ENCODE assay signal across 20 cellular contexts in the genomic region with DNA sequence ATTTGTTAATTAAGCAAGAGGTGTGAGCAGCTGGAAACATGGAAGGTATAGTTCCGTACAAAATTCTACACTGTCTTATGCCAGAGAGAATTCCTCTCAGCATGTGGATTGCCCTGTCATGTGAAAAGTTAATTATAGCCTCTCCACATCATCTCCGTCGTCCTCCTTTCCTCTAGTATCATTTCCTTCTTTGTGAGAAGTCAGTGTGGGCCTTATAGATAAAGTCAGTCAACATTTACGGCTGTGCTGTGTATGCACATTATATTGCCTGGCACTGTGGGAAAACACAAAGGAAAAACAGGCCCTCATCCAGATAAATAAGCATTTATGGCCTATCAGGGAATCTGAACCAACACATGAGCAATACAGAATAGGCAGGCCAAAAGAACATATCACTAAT.
DNase-seq lines count a peak whose midpoint lies in the region; ATAC-seq, FAIRE-seq and TF ChIP-seq lines count a peak whose summit lies in the region.
"Had no signal": no experiment of that assay in that cellular context is flagged by ENCODE, and none has a peak within 500 bp of the region (broad histone marks: within the 10 kb centered on the region; RNA-seq: fewer than 3 reads in every experiment).

No MANE protein-coding gene starts in this region.

- intact Hi-C loops in endothelial cell of umbilical vein (cut with micrococcal nuclease) = loop anchor here (2.0 kb wide), 3 partner anchors 26 to 618 kb away; no protein-coding TSS in a partner anchor
- intact Hi-C loops in ascending aorta (cut with DNase I) = loop anchor here (2.0 kb wide), 1 partner anchor 964 kb away; no protein-coding TSS in a partner anchor
- intact Hi-C loops in natural killer cell (cut with micrococcal nuclease) = loop anchor here (5.0 kb wide), 1 partner anchor 879 kb away; no protein-coding TSS in a partner anchor

- no peak overlapping the region for H3K4me3 ChIP-seq in endothelial cell of umbilical vein (replicated peaks in 1 of 3; ENCODE audit: insufficient read depth in 1 of 3, low read depth in 1 of 3, low read length in 3 of 3)
- H3K4me3 ChIP-seq in ascending aorta = no peak overlapping the region
- H3K4me3 ChIP-seq: colonic mucosa, pancreas, SJCRH30 had no signal

- FAIRE-seq in endothelial cell of umbilical vein (lab: Jason Lieb, UNC) = no peak
- FAIRE-seq: pancreas, small intestine had no signal

- dilution Hi-C loops in endothelial cell of umbilical vein (cut with MboI; ENCODE audit: extremely low pct_ligation_motif_present, low sequenced_read_pairs) = loop anchor here (25.0 kb wide), 1 partner anchor 154 kb away; no protein-coding TSS in a partner anchor

- no peak for ATAC-seq in HG03342 (IDR thresholded peaks at IDR 0.05; ENCODE audit: unreplicated experiment)
- ATAC-seq in natural killer cell = no peak
- ATAC-seq: activated CD4-positive, alpha-beta T cell treated with anti-CD3 and anti-CD28 coated beads for 36 hours; foreskin keratinocyte; pancreas had no signal

- H3K79me2 ChIP-seq in endothelial cell of umbilical vein (ENCODE audit: control insufficient read depth, insufficient read depth, low read length) = no peaks in the 10 kb centered on the region

- no TSS peak for BruUV-seq in endothelial cell of umbilical vein (replicated peaks; lab: Mats Ljungman, UMichigan)

- CTCF ChIA-PET in endothelial cell of umbilical vein (lab: Charles Lee) = interaction anchor here (0.9 to 2.0 kb wide), 5 partner anchors 10 to 963 kb away, joined by 3 to 26 read pairs (median 4); no protein-coding TSS in a partner anchor

- H3K27me3 Mint-ChIP-seq in natural killer cell (ENCODE audit: low read depth in 2 of 2) = peaks cover 0 to 3% of the 10 kb centered on the region in 2 donors

- no peak overlapping the region for H3K27ac Mint-ChIP-seq in natural killer cell
- H3K27ac Mint-ChIP-seq: activated CD4-positive, alpha-beta T cell treated with anti-CD3 and anti-CD28 coated beads for 36 hours; activated naive CD4-positive, alpha-beta T cell treated with anti-CD3 and anti-CD28 coated beads for 36 hours; CD4-positive, alpha-beta T cell; T-helper 2 cell treated with Interferon-gamma antibody and Interleukin-4, amounts not matched to agents 5 μg/mL and 100 μg/mL, for 36 hours had no signal

- no peaks in the 10 kb centered on the region for H3K9me3 ChIP-seq in endothelial cell of umbilical vein (replicated peaks; ENCODE audit: control insufficient read depth, insufficient read depth, low read length)
- H3K9me3 ChIP-seq in ascending aorta = peaks cover 0 to 8% of the 10 kb centered on the region in 2 donors
- H3K9me3 ChIP-seq: colonic mucosa, pancreas had no signal

- TF ChIP-seq CTCF in 22Rv1 (IDR thresholded peaks at IDR 0.05) (no peak), endothelial cell of umbilical vein (IDR thresholded peaks at IDR 0.05; ENCODE audit: extremely low read depth in 1 of 2, insufficient read depth in 1 of 2, low read depth in 1 of 2, low read length in 2 of 2) (no peak), ascending aorta (IDR thresholded peaks at IDR 0.05) (no peak), natural killer cell (IDR thresholded peaks at IDR 0.05) (no peak)

- H3K9me3 Mint-ChIP-seq in natural killer cell = no peaks in the 10 kb centered on the region
- H3K9me3 Mint-ChIP-seq: T-helper 2 cell treated with Interferon-gamma antibody and Interleukin-4, amounts not matched to agents 5 μg/mL and 100 μg/mL, for 36 hours had no signal

- H3K9me1 ChIP-seq in endothelial cell of umbilical vein (replicated peaks; ENCODE audit: control insufficient read depth, extremely low read depth, insufficient read depth, low read length) = no peaks in the 10 kb centered on the region

- H3K36me3 ChIP-seq in endothelial cell of umbilical vein (ENCODE audit: control insufficient read depth in 2 of 2, extremely low read depth in 1 of 2, insufficient read depth in 2 of 2, low read length in 2 of 2) (no peaks in the 10 kb centered on the region), ascending aorta (no peaks in the 10 kb centered on the region)
- H3K36me3 ChIP-seq: colonic mucosa, pancreas, SJCRH30 had no signal

- POLR2A ChIA-PET in endothelial cell of umbilical vein (lab: Charles Lee) = no interaction called here

- H2AFZ ChIP-seq in endothelial cell of umbilical vein (ENCODE audit: low read depth, low read length) = peak overlapping the region; percentile 69

- DNase-seq in NCI-H1092 treated with DMSO at 0.1 percent for 48 hours (lab: John Stamatoyannopoulos, UW) (peak; percentile 91), NCI-H510A (lab: John Stamatoyannopoulos, UW) (peak; percentile 62), endothelial cell of umbilical vein (ENCODE audit: low read depth, low spot score) (peak; percentile 78), ascending aorta (ENCODE audit: low spot score in 2 of 2) (no peak), SW 1271 (lab: John Stamatoyannopoulos, UW) (no peak), natural killer cell (no peak)
- DNase-seq: activated CD4-positive, alpha-beta T cell treated with anti-CD3 and anti-CD28 coated beads for 36 hours; activated naive CD4-positive, alpha-beta T cell treated with anti-CD3 and anti-CD28 coated beads for 36 hours; CD4-positive, alpha-beta T cell; colonic mucosa; foreskin keratinocyte; H7; KG1; NCI-H1694 treated with DMSO at 0.1 percent for 48 hours; pancreas; small intestine had no signal

- H3K27ac ChIP-seq in 22Rv1 = peak overlapping the region; percentile 97
- H3K27ac ChIP-seq in endothelial cell of umbilical vein (ENCODE audit: insufficient read depth, low read depth, low read length) = no peak overlapping the region
- H3K27ac ChIP-seq in ascending aorta = no peak overlapping the region
- H3K27ac ChIP-seq: colonic mucosa, foreskin keratinocyte, pancreas, SJCRH30 had no signal

- H3K4me1 ChIP-seq in endothelial cell of umbilical vein (ENCODE audit: control insufficient read depth, extremely low read depth, insufficient read depth, low read length) = peaks cover 5% of the 10 kb centered on the region
- no peaks in the 10 kb centered on the region for H3K4me1 ChIP-seq in ascending aorta
- H3K4me1 ChIP-seq: colonic mucosa, foreskin keratinocyte had no signal

- no peak for TF ChIP-seq POLR2A in endothelial cell of umbilical vein (IDR thresholded peaks at IDR 0.05; ENCODE audit: low read depth, low read length)

- H3K4me2 ChIP-seq in endothelial cell of umbilical vein (ENCODE audit: insufficient read depth, low read length) = no peak overlapping the region

- no peak overlapping the region for H3K4me3 Mint-ChIP-seq in natural killer cell
- H3K4me3 Mint-ChIP-seq: activated CD4-positive, alpha-beta T cell treated with anti-CD3 and anti-CD28 coated beads for 36 hours; activated naive CD4-positive, alpha-beta T cell treated with anti-CD3 and anti-CD28 coated beads for 36 hours; CD4-positive, alpha-beta T cell; T-helper 2 cell treated with Interferon-gamma antibody and Interleukin-4, amounts not matched to agents 5 μg/mL and 100 μg/mL, for 36 hours had no signal

- no peaks in the 10 kb centered on the region for H4K20me1 ChIP-seq in endothelial cell of umbilical vein (replicated peaks; ENCODE audit: control insufficient read depth, extremely low read depth, insufficient read depth, low read length)

- H3K36me3 Mint-ChIP-seq in natural killer cell = no peaks in the 10 kb centered on the region

- no peaks in the 10 kb centered on the region for H3K27me3 ChIP-seq in endothelial cell of umbilical vein (ENCODE audit: control insufficient read depth in 2 of 2, insufficient read depth in 2 of 2, low read length in 2 of 2)
- H3K27me3 ChIP-seq in ascending aorta = no peaks in the 10 kb centered on the region
- H3K27me3 ChIP-seq: colonic mucosa, pancreas, SJCRH30 had no signal

- no peak overlapping the region for H3K9ac ChIP-seq in endothelial cell of umbilical vein (replicated peaks; ENCODE audit: extremely low read depth, insufficient read depth, low read length)

- no peaks in the 10 kb centered on the region for H3K4me1 Mint-ChIP-seq in natural killer cell
- H3K4me1 Mint-ChIP-seq: activated CD4-positive, alpha-beta T cell treated with anti-CD3 and anti-CD28 coated beads for 36 hours had no signal

TF ChIP-seq in endothelial cell of umbilical vein, 7 proteins besides CTCF, POLR2A, EP300 and RAD21:
- TF ChIP-seq MYC (IDR thresholded peaks at IDR 0.05; ENCODE audit: low read depth, low read length) (no peak), JUN (IDR thresholded peaks at IDR 0.05; ENCODE audit: borderline replicate concordance, insufficient read depth, insufficient read length, low read depth) (no peak), POLR2AphosphoS5 (IDR thresholded peaks at IDR 0.05; ENCODE audit: insufficient read depth, low read depth, low read length) (no peak), FOS (IDR thresholded peaks at IDR 0.05; ENCODE audit: borderline replicate concordance, insufficient read depth, low read length) (no peak), GATA2 (IDR thresholded peaks at IDR 0.05; ENCODE audit: insufficient read depth, insufficient read length, low read depth, low read length) (no peak), EZH2 (IDR thresholded peaks at IDR 0.05; ENCODE audit: borderline replicate concordance, low read depth, low read length, severe bottlenecking) (no peak), MAX (IDR thresholded peaks at IDR 0.05; ENCODE audit: insufficient read depth, insufficient read length) (no peak)

Comparison
In these comparisons a context has a peak if more than half of its experiments do, and no peak if none do; other contexts are left out.
1. DNase-seq: peak in NCI-H1092 treated with DMSO at 0.1 percent for 48 hours (single experiment), NCI-H510A (single experiment) and endothelial cell of umbilical vein (single experiment); none in ascending aorta (0 of 2), SW 1271 (0 of 2) and natural killer cell (single experiment).